Comparison of ENCODE assay signal across 8 cellular contexts in the genomic region with DNA sequence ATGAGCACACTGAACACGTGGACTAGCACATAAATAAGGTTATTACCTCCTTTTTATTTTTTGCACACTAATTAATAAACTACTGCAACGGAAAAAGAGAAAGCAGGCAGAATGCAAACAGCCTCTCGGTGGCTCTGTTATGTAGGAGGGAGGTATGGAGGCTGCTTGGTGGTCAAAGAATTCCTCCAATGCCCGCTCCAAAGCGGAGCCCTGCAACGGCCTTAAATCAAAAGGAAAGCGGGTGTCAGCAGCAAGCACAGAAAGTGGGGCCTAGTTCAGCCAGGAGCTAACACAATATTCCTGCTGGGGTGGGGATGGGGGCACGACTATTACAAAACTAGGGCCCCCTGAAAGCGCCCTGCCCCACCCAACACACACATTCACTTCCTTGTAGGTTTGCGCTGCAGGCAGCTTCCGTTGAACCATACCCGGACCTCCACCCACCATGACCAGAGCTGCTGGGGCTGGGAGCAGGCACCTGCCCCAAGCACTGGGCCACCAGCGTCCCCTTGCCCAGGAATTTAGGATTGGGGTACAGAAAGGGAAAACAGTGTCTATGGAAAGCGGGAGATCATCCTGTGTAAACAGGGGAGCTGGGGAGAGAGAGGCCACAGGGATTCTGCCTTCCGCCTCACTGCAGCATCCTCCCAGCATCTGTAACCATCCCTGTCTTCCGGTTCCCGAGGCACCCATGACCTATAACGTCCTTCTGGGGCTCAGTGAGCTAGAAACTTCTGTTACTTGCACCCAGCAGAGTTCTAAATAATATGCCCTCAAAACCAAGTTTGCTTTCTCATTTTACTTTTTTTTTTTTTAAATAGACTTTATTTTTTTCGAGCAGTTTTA. TPM values are rescaled to one million over a fixed set of nuclear protein-coding genes. Genes with fewer than 3 reads are reported as not detected.
DNase-seq lines count a peak whose midpoint lies in the region; ATAC-seq and TF ChIP-seq lines count a peak whose summit lies in the region.

No MANE protein-coding gene starts in this region.

- no peak for TF ChIP-seq CTCF in WERI-Rb-1 (IDR thresholded peaks at IDR 0.05; ENCODE audit: low read depth, low read length)
- TF ChIP-seq CTCF in heart right ventricle (IDR thresholded peaks at IDR 0.05), result no peak
- no peak for TF ChIP-seq CTCF in smooth muscle cell (IDR thresholded peaks at IDR 0.05; ENCODE audit: borderline replicate concordance, insufficient read depth, poor library complexity, severe bottlenecking)

- H3K27ac ChIP-seq in WERI-Rb-1 (peak overlapping the region; percentile 72), heart right ventricle (peak overlapping the region in 3 of 10 donors; percentile 43 to 55 (median 55)), smooth muscle cell (ENCODE audit: low read depth) (no peak overlapping the region)

- intact Hi-C loops in heart right ventricle (cut with DNase I), result loop anchor here in 4 of 10 donors (2.0 to 10.0 kb wide), 4 partner anchors 58 to 480 kb away; a partner anchor contains a TSS

- no peaks in the 10 kb centered on the region for H3K36me3 ChIP-seq in WERI-Rb-1
- no peaks in the 10 kb centered on the region for H3K36me3 ChIP-seq in heart right ventricle
- H3K36me3 ChIP-seq in smooth muscle cell (ENCODE audit: low read depth), result no peaks in the 10 kb centered on the region

- H2AFZ ChIP-seq in smooth muscle cell (ENCODE audit: low read depth), result peak overlapping the region; percentile 97

- peak in 3 of 8 donors; percentile 11 to 32 (median 27) for ATAC-seq in heart right ventricle

- H3K27me3 ChIP-seq in WERI-Rb-1 (ENCODE audit: insufficient read depth, low read depth, severe bottlenecking) (no peaks in the 10 kb centered on the region), heart right ventricle (peaks cover 0 to 42% (median 0%) of the 10 kb centered on the region in 7 donors), smooth muscle cell (ENCODE audit: low read depth) (no peaks in the 10 kb centered on the region)

- no peak overlapping the region for H3K9ac ChIP-seq in smooth muscle cell (ENCODE audit: low read depth)

- DNase-seq in NCI-H748 (lab: John Stamatoyannopoulos, UW; ENCODE audit: unreplicated experiment), result peak; percentile 11
- no peak for DNase-seq in NCI-H748 treated with DMSO at 0.1 percent for 48 hours (lab: John Stamatoyannopoulos, UW)
- no peak for DNase-seq in WERI-Rb-1
- DNase-seq in heart right ventricle, result no peak
- DNase-seq in smooth muscle cell (lab: John Stamatoyannopoulos, UW; ENCODE audit: unreplicated experiment), result no peak
- no peak for DNase-seq in HT-29 (ENCODE audit: low spot score)
- no peak for DNase-seq in activated CD4-positive, CD25-positive, alpha-beta regulatory T cell (lab: John Stamatoyannopoulos, UW)
- no peak for DNase-seq in cerebellum (ENCODE audit: low spot score)

- peaks cover 0 to 19% (median 0%) of the 10 kb centered on the region in 9 donors for H3K4me1 ChIP-seq in heart right ventricle
- H3K4me1 ChIP-seq in smooth muscle cell (ENCODE audit: low read depth), result no peaks in the 10 kb centered on the region

- H4K20me1 ChIP-seq in smooth muscle cell (ENCODE audit: low read depth), result no peaks in the 10 kb centered on the region

- peak overlapping the region; percentile 84 for H3K4me2 ChIP-seq in smooth muscle cell

- H3K4me3 ChIP-seq in WERI-Rb-1 (ENCODE audit: low read depth, low read length) (peak overlapping the region; percentile 40), heart right ventricle (peak overlapping the region; percentile 38 to 68 (median 56)), smooth muscle cell (peak overlapping the region; percentile 62)

- H3K9me3 ChIP-seq in WERI-Rb-1 (ENCODE audit: severe bottlenecking) (no peaks in the 10 kb centered on the region), heart right ventricle (no peaks in the 10 kb centered on the region), smooth muscle cell (replicated peaks; ENCODE audit: low read depth) (no peaks in the 10 kb centered on the region)

- H3F3A ChIP-seq in smooth muscle cell (ENCODE audit: low read depth), result no peaks in the 10 kb centered on the region

- no peaks in the 10 kb centered on the region for H3K79me2 ChIP-seq in smooth muscle cell (ENCODE audit: low read depth)

- 48 to 52% methylated on average over 15 to 19 of the region's 19 CpGs for WGBS in heart right ventricle, 2 donors
- 61% methylated on average over 19 of the region's 19 CpGs for WGBS in smooth muscle cell (ENCODE audit: low lambda C conversion rate)

RNA-seq across cellular contexts. Expression of a gene that starts 57.1 kb away (rescaled TPM):
- total RNA-seq in heart right ventricle (100 to 1,000 TPM; 143 to 247 (median 162) TPM), smooth muscle cell (241 and 245 TPM in 2 replicates), cerebellum (220 TPM)
- polyA plus RNA-seq in heart right ventricle (10 to 100 TPM; 36.8 to 44.0 TPM), smooth muscle cell (104 and 124 TPM in 2 replicates)
- 100 and 102 TPM in 2 replicates for total RNA-seq in HT-29 (2014; rRNA removed; shearing (Covaris generic))
